In genomic region chr5:140310434-140310833, GRCh38 we compare ENCODE assay signal across 2 cellular contexts.
TF ChIP-seq lines count a peak whose summit lies in the region.

No MANE protein-coding gene starts in this region.

TF ChIP-seq in A549, 52 proteins besides CTCF, POLR2A, EP300 and RAD21 (continued from another document):
- TF ChIP-seq MAX (IDR thresholded peaks at IDR 0.05) = no peak

TF ChIP-seq in IMR-90, 13 proteins besides CTCF, POLR2A, EP300 and RAD21 (continued from another document):
- no peak for TF ChIP-seq MAFK (IDR thresholded peaks at IDR 0.05; ENCODE audit: low read depth, low read length)
- no peak for TF ChIP-seq CHD1 (IDR thresholded peaks at IDR 0.05; ENCODE audit: low read depth, low read length)
- no peak for TF ChIP-seq FOS (IDR thresholded peaks at IDR 0.05; ENCODE audit: low read depth, low read length)
- TF ChIP-seq ELK1 (IDR thresholded peaks at IDR 0.05; ENCODE audit: borderline replicate concordance, low read depth, low read length) = no peak
- no peak for TF ChIP-seq NFE2L2 (IDR thresholded peaks at IDR 0.05; ENCODE audit: low read depth, low read length)
